1 cellular context compared by ENCODE assay signal in the genomic region with DNA sequence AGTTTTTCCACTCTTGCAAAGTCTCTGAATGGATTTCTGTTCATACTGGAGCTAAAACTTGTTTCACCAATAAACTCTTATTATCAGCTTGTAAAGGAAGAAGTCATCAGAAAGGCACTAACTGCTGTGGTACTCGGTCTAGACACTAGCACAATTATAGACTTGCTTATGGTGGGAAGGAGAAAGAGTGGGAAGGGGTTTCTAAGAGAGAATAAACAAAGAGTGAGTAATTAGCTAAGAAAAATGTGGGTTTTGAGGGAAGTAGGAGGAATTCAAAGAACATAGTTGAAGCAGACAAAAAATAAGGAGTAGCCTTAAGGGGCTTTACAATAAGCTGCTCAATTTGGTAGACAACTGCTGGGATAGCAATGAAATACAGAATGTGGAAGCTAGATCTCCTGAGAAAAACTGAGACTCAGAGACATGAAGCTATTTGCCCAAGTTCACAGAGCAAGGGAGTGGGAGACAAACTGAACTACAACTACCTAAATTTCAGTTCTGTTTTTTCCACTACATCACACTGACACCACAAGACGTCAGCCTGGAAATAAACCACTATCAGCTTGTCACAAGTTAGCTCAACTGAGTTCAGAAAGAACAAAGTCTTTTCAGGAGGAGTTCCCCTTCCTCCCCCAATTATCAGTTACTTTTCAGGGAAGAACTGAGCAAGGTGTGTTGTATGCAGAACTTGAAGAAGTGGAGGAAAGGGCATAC.
TF ChIP-seq lines count a peak whose summit lies in the region.

No MANE protein-coding gene starts in this region.

TF ChIP-seq in HEK293T, 16 proteins besides CTCF, POLR2A, EP300 and RAD21 (continued from another document):
- no peak for TF ChIP-seq CTBP1 (IDR thresholded peaks at IDR 0.05; ENCODE audit: borderline replicate concordance)
- TF ChIP-seq TARDBP (IDR thresholded peaks at IDR 0.05) = no peak
- TF ChIP-seq ZNF384 (IDR thresholded peaks at IDR 0.05) = no peak
TF ChIP-seq in HEK293T: peak in this region for 0.
